In the genomic region with DNA sequence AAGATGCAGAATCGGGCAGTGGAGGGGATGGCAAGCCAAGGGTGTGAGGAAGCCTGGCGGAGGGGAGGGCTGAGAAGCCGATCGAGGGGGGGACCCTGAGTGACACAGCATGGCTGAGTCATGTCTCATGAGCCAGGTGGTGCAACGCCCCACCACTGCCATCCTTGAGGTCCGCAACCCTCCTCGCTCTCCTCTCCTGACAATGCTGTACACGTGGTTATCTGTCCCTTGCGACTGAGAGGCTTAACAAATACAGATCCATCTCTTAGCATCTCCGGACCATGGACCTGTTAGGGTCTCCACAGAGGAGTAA, we compare ENCODE assay signal across 26 cellular contexts. TPM values are rescaled to one million over a fixed set of nuclear protein-coding genes. Genes with fewer than 3 reads are reported as not detected.
"Had no signal": no experiment of that assay in that cellular context is flagged by ENCODE, and none has a peak within 500 bp of the region (broad histone marks: within the 10 kb centered on the region; RNA-seq: fewer than 3 reads in every experiment).

No MANE protein-coding gene starts in this region.

- DNase-seq: activated CD4-positive, alpha-beta T cell treated with anti-CD3 and anti-CD28 coated beads for 1 hour; activated CD4-positive, alpha-beta T cell treated with anti-CD3 and anti-CD28 coated beads, Interleukin-2, amount 50 U/mL, for 4 hours; activated effector memory CD4-positive, alpha-beta T cell treated with anti-CD3 and anti-CD28 coated beads, Interleukin-2, amount 50 U/mL, for 16 hours; activated naive CD4-positive, alpha-beta T cell treated with anti-CD3 and anti-CD28 coated beads, Interleukin-2, amount 50 U/mL, for 16 hours; activated T-cell treated with anti-CD3 and anti-CD28 coated beads, Interleukin-2, amount 50 U/mL, for 72 hours; adrenal gland; dermis blood vessel endothelial cell; effector memory CD4-positive, alpha-beta T cell; esophagus squamous epithelium; heart right ventricle; left colon; lower lobe of right lung; occipital lobe; stimulated activated CD4-positive, alpha-beta T cell treated with anti-CD3 and anti-CD28 coated beads, Interleukin-12 subunit alpha, Interleukin-12 subunit beta, amount 100 ng/mL, for 4 hours; stimulated activated CD4-positive, alpha-beta T cell treated with anti-CD3 and anti-CD28 coated beads, Interleukin-1b, Interleukin-23, amount 100 ng/mL, for 48 hours; stimulated activated naive CD4-positive, alpha-beta T cell treated with Interleukin-2 at 50 U/mL for 16 hours; T-helper 2 cell; thyroid gland; WERI-Rb-1 had no signal

- ATAC-seq: activated T-cell treated with anti-CD3 and anti-CD28 coated beads, Interleukin-2, amount 50 U/mL, for 72 hours; heart right ventricle; left colon; lower lobe of right lung; natural killer cell treated with Interleukin-12 subunit alpha and Interleukin-12 subunit beta and Interleukin-15 and Interleukin-18, amount 100 ng/mL, for 72 hours had no signal

RNA-seq across cellular contexts. Expression of gene SLC22A12, which starts 14.2 kb away (rescaled TPM):
- total RNA-seq: activated CD8-positive, alpha-beta memory T cell treated with anti-CD3 and anti-CD28 coated beads for 36 hours; activated T-cell treated with anti-CD3 and anti-CD28 coated beads, Interleukin-2, amount 50 U/mL, for 72 hours; adrenal gland; astrocyte; cardiac muscle cell; dermis blood vessel endothelial cell; esophagus squamous epithelium; heart right ventricle; left colon; lower lobe of right lung; natural killer cell treated with Interleukin-12 subunit alpha and Interleukin-12 subunit beta and Interleukin-15 and Interleukin-18, amount 100 ng/mL, for 72 hours; occipital lobe; progenitor cell of endocrine pancreas; subcutaneous adipose tissue; thyroid gland; ureter had no signal

RNA-seq across cellular contexts. Expression of gene SLC22A11, which starts 49.5 kb away (rescaled TPM):
- total RNA-seq: activated CD8-positive, alpha-beta memory T cell treated with anti-CD3 and anti-CD28 coated beads for 36 hours; activated T-cell treated with anti-CD3 and anti-CD28 coated beads, Interleukin-2, amount 50 U/mL, for 72 hours; astrocyte; cardiac muscle cell; dermis blood vessel endothelial cell; esophagus squamous epithelium; heart right ventricle; lower lobe of right lung; natural killer cell treated with Interleukin-12 subunit alpha and Interleukin-12 subunit beta and Interleukin-15 and Interleukin-18, amount 100 ng/mL, for 72 hours; occipital lobe; progenitor cell of endocrine pancreas; subcutaneous adipose tissue; thyroid gland had no signal
